11 cellular contexts compared by ENCODE assay signal in genomic region chr20:44993343-44993742, GRCh38. TPM values are rescaled to one million over a fixed set of nuclear protein-coding genes. Genes with fewer than 3 reads are reported as not detected.
DNase-seq lines count a peak whose midpoint lies in the region; ATAC-seq and TF ChIP-seq lines count a peak whose summit lies in the region.
"Had no signal": no experiment of that assay in that cellular context is flagged by ENCODE, and none has a peak within 500 bp of the region (broad histone marks: within the 10 kb centered on the region; RNA-seq: fewer than 3 reads in every experiment).

No MANE protein-coding gene starts in this region.

- peak overlapping the region; percentile 35 to 82 (median 70) for H3K27ac Mint-ChIP-seq in CD8-positive, alpha-beta memory T cell
- H3K27ac Mint-ChIP-seq in activated T-helper 1 cell treated with anti-CD3 and anti-CD28 coated beads, Interleukin-12 subunit alpha, Interleukin-12 subunit beta, Interleukin-2, Interleukin-4 antibody, amounts not matched to agents 30 ng/mL and 10 ng/mL and 1 ng/mL, durations not matched to agents 14 hours and 24 hours and 36 hours, result peak overlapping the region; percentile 89

- TF ChIP-seq CTCF in prostate gland (IDR thresholded peaks at IDR 0.05), result no peak

- POLR2A ChIA-PET in CD8-positive, alpha-beta memory T cell (lab: Charles Lee), result no interaction called here

- no peaks in the 10 kb centered on the region for H3K27me3 Mint-ChIP-seq in CD8-positive, alpha-beta memory T cell
- no peaks in the 10 kb centered on the region for H3K27me3 Mint-ChIP-seq in activated T-helper 1 cell treated with anti-CD3 and anti-CD28 coated beads, Interleukin-12 subunit alpha, Interleukin-12 subunit beta, Interleukin-2, Interleukin-4 antibody, amounts not matched to agents 30 ng/mL and 10 ng/mL and 1 ng/mL, durations not matched to agents 14 hours and 24 hours and 36 hours (ENCODE audit: insufficient read depth)

- peaks cover 40% of the 10 kb centered on the region for H3K36me3 ChIP-seq in CD8-positive, alpha-beta memory T cell (ENCODE audit: insufficient read depth, low read length)
- peaks cover 37% of the 10 kb centered on the region for H3K36me3 ChIP-seq in HUES6 (ENCODE audit: control insufficient read depth, insufficient read depth, low read length)
- peaks cover 0 to 4% of the 10 kb centered on the region in 2 donors for H3K36me3 ChIP-seq in prostate gland

- H3K9me3 Mint-ChIP-seq in CD8-positive, alpha-beta memory T cell, result no peaks in the 10 kb centered on the region
- no peaks in the 10 kb centered on the region for H3K9me3 Mint-ChIP-seq in activated T-helper 1 cell treated with anti-CD3 and anti-CD28 coated beads, Interleukin-12 subunit alpha, Interleukin-12 subunit beta, Interleukin-2, Interleukin-4 antibody, amounts not matched to agents 30 ng/mL and 10 ng/mL and 1 ng/mL, durations not matched to agents 14 hours and 24 hours and 36 hours

- H3K9ac ChIP-seq in HUES6 (ENCODE audit: low read length), result no peak overlapping the region

- no peak for ATAC-seq in GM21825 (IDR thresholded peaks at IDR 0.05; ENCODE audit: unreplicated experiment)
- ATAC-seq: psoas muscle had no signal

- TF ChIP-seq POLR2A in prostate gland (IDR thresholded peaks at IDR 0.05), result no peak

- no peak overlapping the region for H3K4me3 ChIP-seq in CD8-positive, alpha-beta memory T cell (ENCODE audit: low read length)
- H3K4me3 ChIP-seq in HUES6 (ENCODE audit: low read depth, low read length), result no peak overlapping the region
- no peak overlapping the region for H3K4me3 ChIP-seq in prostate gland
- H3K4me3 ChIP-seq: psoas muscle had no signal

- no peaks in the 10 kb centered on the region for H3K27me3 ChIP-seq in CD8-positive, alpha-beta memory T cell (ENCODE audit: insufficient read depth, low read length, poor library complexity, severe bottlenecking)
- H3K27me3 ChIP-seq in HUES6 (ENCODE audit: control insufficient read depth, insufficient read depth, low read length), result no peaks in the 10 kb centered on the region
- H3K27me3 ChIP-seq in prostate gland (replicated peaks; ENCODE audit: insufficient read depth), result no peaks in the 10 kb centered on the region

- H3K27ac ChIP-seq in CD8-positive, alpha-beta memory T cell (ENCODE audit: low read depth, low read length), result no peak overlapping the region
- H3K27ac ChIP-seq in HUES6 (ENCODE audit: low read depth, low read length), result peak overlapping the region; percentile 58; the same call in 1 of the 2 replicates
- H3K27ac ChIP-seq in prostate gland, result no peak overlapping the region
- H3K27ac ChIP-seq: psoas muscle, VCaP had no signal

- intact Hi-C loops in activated T-helper 1 cell treated with anti-CD3 and anti-CD28 coated beads, Interleukin-12 subunit alpha, Interleukin-12 subunit beta, Interleukin-2, Interleukin-4 antibody, amounts not matched to agents 30 ng/mL and 10 ng/mL and 1 ng/mL, durations not matched to agents 14 hours and 24 hours and 36 hours (cut with micrococcal nuclease), result loop anchor here (1.0 kb wide), 1 partner anchor 34 kb away; no protein-coding TSS in a partner anchor
- intact Hi-C loops in prostate gland (cut with DNase I), result no loop called here

- no peaks in the 10 kb centered on the region for H3K9me3 ChIP-seq in CD8-positive, alpha-beta memory T cell (ENCODE audit: low read length)
- H3K9me3 ChIP-seq in HUES6 (ENCODE audit: control insufficient read depth, insufficient read depth, low read depth, low read length) (no peaks in the 10 kb centered on the region), prostate gland (no peaks in the 10 kb centered on the region)
- H3K9me3 ChIP-seq: psoas muscle had no signal

- 94% methylated on average over 3 of the region's 3 CpGs for WGBS in prostate gland

- peaks cover 75 to 93% (median 86%) of the 10 kb centered on the region in 3 donors for H3K4me1 Mint-ChIP-seq in CD8-positive, alpha-beta memory T cell
- H3K4me1 Mint-ChIP-seq in activated T-helper 1 cell treated with anti-CD3 and anti-CD28 coated beads, Interleukin-12 subunit alpha, Interleukin-12 subunit beta, Interleukin-2, Interleukin-4 antibody, amounts not matched to agents 30 ng/mL and 10 ng/mL and 1 ng/mL, durations not matched to agents 14 hours and 24 hours and 36 hours (ENCODE audit: low read depth), result peaks cover 64% of the 10 kb centered on the region

- peaks cover 7 to 76% (median 34%) of the 10 kb centered on the region in 3 donors for H3K36me3 Mint-ChIP-seq in CD8-positive, alpha-beta memory T cell
- peaks cover 61% of the 10 kb centered on the region for H3K36me3 Mint-ChIP-seq in activated T-helper 1 cell treated with anti-CD3 and anti-CD28 coated beads, Interleukin-12 subunit alpha, Interleukin-12 subunit beta, Interleukin-2, Interleukin-4 antibody, amounts not matched to agents 30 ng/mL and 10 ng/mL and 1 ng/mL, durations not matched to agents 14 hours and 24 hours and 36 hours (ENCODE audit: low read depth)

- peaks cover 63% of the 10 kb centered on the region for H3K4me1 ChIP-seq in CD8-positive, alpha-beta memory T cell (ENCODE audit: insufficient read depth, low read length)
- H3K4me1 ChIP-seq in HUES6 (ENCODE audit: control insufficient read depth, insufficient read depth, low read length) (peaks cover 20% of the 10 kb centered on the region), prostate gland (replicated peaks) (no peaks in the 10 kb centered on the region)
- H3K4me1 ChIP-seq: psoas muscle had no signal

- DNase-seq in CD8-positive, alpha-beta memory T cell, result no peak
- DNase-seq in activated T-helper 1 cell treated with anti-CD3 and anti-CD28 coated beads, Interleukin-12 subunit alpha, Interleukin-12 subunit beta, Interleukin-2, Interleukin-4 antibody, amounts not matched to agents 30 ng/mL and 10 ng/mL and 1 ng/mL, durations not matched to agents 14 hours and 24 hours and 36 hours (ENCODE audit: low spot score), result no peak
- DNase-seq in lung microvascular endothelial cell (ENCODE audit: low read depth in 2 of 2), result peak; percentile 62 to 78
- DNase-seq in prostate gland (ENCODE audit: low spot score), result no peak
- DNase-seq in AG08395 (ENCODE audit: low spot score), result no peak
- no peak for DNase-seq in NCI-H128 (lab: John Stamatoyannopoulos, UW; ENCODE audit: unreplicated experiment)
- DNase-seq: central memory CD4-positive, alpha-beta T cell; psoas muscle had no signal

- CTCF ChIA-PET in CD8-positive, alpha-beta memory T cell (lab: Charles Lee), result interaction anchor here (1.6 kb wide), 1 partner anchor 21 kb away, joined by 5 read pairs; no protein-coding TSS in a partner anchor

- peak overlapping the region; percentile 8 to 70 (median 39) for H3K4me3 Mint-ChIP-seq in CD8-positive, alpha-beta memory T cell
- H3K4me3 Mint-ChIP-seq in activated T-helper 1 cell treated with anti-CD3 and anti-CD28 coated beads, Interleukin-12 subunit alpha, Interleukin-12 subunit beta, Interleukin-2, Interleukin-4 antibody, amounts not matched to agents 30 ng/mL and 10 ng/mL and 1 ng/mL, durations not matched to agents 14 hours and 24 hours and 36 hours, result peak overlapping the region; percentile 79

RNA-seq across cellular contexts. Expression of gene STK4, which starts 27.0 kb away (rescaled TPM):
- total RNA-seq in CD8-positive, alpha-beta memory T cell, result 100 to 1,000 TPM; 200 to 210 TPM
- 192 TPM for polyA plus RNA-seq in CD8-positive, alpha-beta memory T cell
- total RNA-seq in activated T-helper 1 cell treated with anti-CD3 and anti-CD28 coated beads, Interleukin-12 subunit alpha, Interleukin-12 subunit beta, Interleukin-2, Interleukin-4 antibody, amounts not matched to agents 30 ng/mL and 10 ng/mL and 1 ng/mL, durations not matched to agents 14 hours and 24 hours and 36 hours, result 149 and 155 TPM in 2 replicates
- total RNA-seq in lung microvascular endothelial cell, result 10.0 and 12.7 TPM in 2 replicates
- 10 to 100 TPM; 14.4 to 35.1 TPM for total RNA-seq in prostate gland

RNA-seq across cellular contexts. Expression of gene TOMM34, which starts 33.1 kb away (rescaled TPM):
- 10 to 100 TPM; 75.4 to 76.8 TPM for total RNA-seq in CD8-positive, alpha-beta memory T cell
- 21.0 TPM for polyA plus RNA-seq in CD8-positive, alpha-beta memory T cell
- 53.0 and 55.4 TPM in 2 replicates for total RNA-seq in activated T-helper 1 cell treated with anti-CD3 and anti-CD28 coated beads, Interleukin-12 subunit alpha, Interleukin-12 subunit beta, Interleukin-2, Interleukin-4 antibody, amounts not matched to agents 30 ng/mL and 10 ng/mL and 1 ng/mL, durations not matched to agents 14 hours and 24 hours and 36 hours
- total RNA-seq in lung microvascular endothelial cell (13.7 and 15.1 TPM in 2 replicates), prostate gland (100 to 1,000 TPM in 1 of 2 donors, 10 to 100 TPM in 1; 24.4 to 163 TPM)

Comparison
In these comparisons a context has a peak if more than half of its experiments do, and no peak if none do; other contexts are left out.
1. DNase-seq: peak in lung microvascular endothelial cell (2 of 2); none in CD8-positive, alpha-beta memory T cell (0 of 5), activated T-helper 1 cell treated with anti-CD3 and anti-CD28 coated beads, Interleukin-12 subunit alpha, Interleukin-12 subunit beta, Interleukin-2, Interleukin-4 antibody, amounts not matched to agents 30 ng/mL and 10 ng/mL and 1 ng/mL, durations not matched to agents 14 hours and 24 hours and 36 hours (single experiment), prostate gland (single experiment), AG08395 (single experiment) and NCI-H128 (single experiment).